12 cellular contexts compared by ENCODE assay signal in the genomic region with DNA sequence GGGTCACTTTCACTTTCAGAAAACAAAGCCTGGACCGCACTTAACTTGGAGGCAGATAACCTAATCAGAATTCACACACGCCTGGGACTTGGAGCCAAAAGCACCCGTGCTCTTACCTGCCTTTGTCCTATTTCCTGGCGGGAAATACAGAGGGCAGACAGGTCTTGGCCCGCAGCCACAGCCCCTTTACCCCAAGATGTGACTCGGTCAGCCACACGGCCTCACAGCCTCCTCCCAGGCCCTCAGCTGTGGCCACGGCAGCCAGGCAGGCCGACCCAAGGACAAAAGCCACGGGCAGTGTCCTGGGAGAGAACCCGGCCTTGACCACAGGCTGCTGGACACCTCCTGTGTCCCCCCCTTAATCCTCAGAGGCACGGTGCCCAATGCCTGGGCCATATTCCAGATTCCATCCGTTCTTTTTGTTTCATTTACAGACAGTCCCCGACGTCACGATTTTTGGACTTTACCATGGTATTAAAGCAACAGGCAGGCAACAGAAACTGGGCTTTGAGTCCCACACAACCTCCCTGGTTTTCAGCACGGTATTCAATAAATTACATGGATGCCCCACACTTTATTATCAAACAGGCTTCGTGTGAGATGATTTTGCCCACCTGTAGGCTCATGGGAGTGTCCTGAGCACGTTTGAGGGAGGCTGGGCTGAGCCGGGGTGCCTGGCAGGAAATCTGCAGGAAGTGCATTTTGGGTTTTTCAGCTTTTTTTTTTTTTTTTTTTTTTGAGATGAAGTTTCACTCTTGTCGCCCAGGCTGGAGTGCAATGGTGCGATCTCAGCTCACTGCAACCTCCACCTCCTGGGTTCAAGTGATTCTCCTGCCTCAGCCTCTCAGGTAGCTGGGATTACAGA. TPM values are rescaled to one million over a fixed set of nuclear protein-coding genes. Genes with fewer than 3 reads are reported as not detected.
DNase-seq lines count a peak whose midpoint lies in the region; ATAC-seq and TF ChIP-seq lines count a peak whose summit lies in the region.
"Had no signal": no experiment of that assay in that cellular context is flagged by ENCODE, and none has a peak within 500 bp of the region (broad histone marks: within the 10 kb centered on the region; RNA-seq: fewer than 3 reads in every experiment).

No MANE protein-coding gene starts in this region.

- peak overlapping the region; percentile 70 for H3K4me3 Mint-ChIP-seq in HFFc6
- H3K4me3 Mint-ChIP-seq: activated B cell treated with CpG ODN at 0.5 μM for 24 hours had no signal

- H3K4me1 ChIP-seq in left lung (peaks cover 5 to 27% of the 10 kb centered on the region in 2 donors), stomach smooth muscle (ENCODE audit: control insufficient read depth, insufficient read depth, low read length) (peaks cover 32% of the 10 kb centered on the region)

- H3K27ac ChIP-seq in left lung (peak overlapping the region; percentile 73 to 86), stomach smooth muscle (ENCODE audit: low read length) (peak overlapping the region; percentile 88)
- H3K27ac ChIP-seq: KMS-11 had no signal

- TF ChIP-seq POLR2A in erythroblast (IDR thresholded peaks at IDR 0.05; ENCODE audit: low read length), result no peak

- H3K36me3 Mint-ChIP-seq in HFFc6 (ENCODE audit: low read depth), result no peaks in the 10 kb centered on the region

- peak overlapping the region; percentile 78 to 96 for H3K9ac ChIP-seq in stomach smooth muscle (ENCODE audit: low read length in 2 of 2)
- H3K9ac ChIP-seq: KMS-11 had no signal

- H3K9me3 ChIP-seq in left lung (no peaks in the 10 kb centered on the region), stomach smooth muscle (ENCODE audit: control insufficient read depth in 2 of 2, low read length in 2 of 2) (no peaks in the 10 kb centered on the region)
- H3K9me3 ChIP-seq: HAP-1 had no signal

- peak; percentile 48 for ATAC-seq in left lung

- peak overlapping the region; percentile 6 to 11 for H3K4me3 ChIP-seq in left lung
- peak overlapping the region; percentile 75 to 80 for H3K4me3 ChIP-seq in stomach smooth muscle (ENCODE audit: low read length in 2 of 2)
- H3K4me3 ChIP-seq: HAP-1 had no signal

- intact Hi-C loops in left lung (cut with DNase I), result no loop called here

- H3K4me1 Mint-ChIP-seq in HFFc6 (ENCODE audit: low read depth), result peaks cover 23% of the 10 kb centered on the region

- TF ChIP-seq CTCF in HFFc6 (IDR thresholded peaks at IDR 0.05) (no peak), left lung (IDR thresholded peaks at IDR 0.05) (no peak)

- H3K27ac Mint-ChIP-seq in HFFc6, result peak overlapping the region; percentile 34; the same call in 1 of the 2 replicates
- H3K27ac Mint-ChIP-seq: activated B cell treated with CpG ODN at 0.5 μM for 24 hours had no signal

- H3K27me3 Mint-ChIP-seq in HFFc6 (ENCODE audit: insufficient read depth), result peaks cover 4% of the 10 kb centered on the region

- H3K36me3 ChIP-seq in left lung (no peaks in the 10 kb centered on the region), stomach smooth muscle (ENCODE audit: control insufficient read depth in 2 of 2, insufficient read depth in 2 of 2, low read length in 2 of 2) (no peaks in the 10 kb centered on the region)
- H3K36me3 ChIP-seq: HAP-1 had no signal

- DNase-seq in HFFc6 (no peak), cerebellum (ENCODE audit: low spot score) (peak; percentile 58), left lung (peak in 1 of 2 donors; percentile 41), foreskin melanocyte (no peak), DMS53 (lab: John Stamatoyannopoulos, UW) (no peak), erythroblast (lab: John Stamatoyannopoulos, UW) (no peak), NAMALWA (ENCODE audit: low spot score) (no peak)
- DNase-seq: activated B cell treated with CpG ODN at 0.5 μM for 24 hours; effector CD4-positive, alpha-beta T cell had no signal

- H3K9me3 Mint-ChIP-seq in HFFc6, result no peaks in the 10 kb centered on the region
- H3K9me3 Mint-ChIP-seq: activated B cell treated with CpG ODN at 0.5 μM for 24 hours had no signal

- H3K27me3 ChIP-seq in left lung, result no peaks in the 10 kb centered on the region
- H3K27me3 ChIP-seq in stomach smooth muscle (ENCODE audit: control insufficient read depth in 1 of 2, insufficient read depth in 2 of 2, low read length in 2 of 2), result no peaks in the 10 kb centered on the region

RNA-seq across cellular contexts. Expression of a gene that starts 30.0 kb away (rescaled TPM):
- 10 to 100 TPM; 17.4 to 34.1 (median 18.6) TPM for total RNA-seq in HFFc6 (2021; fragmentation: NEBNext Ultra II Directional; extraction: Animal tissue kit (Norgen Biotek cat#: 25700))
- total RNA-seq in cerebellum (14.0 TPM), left lung (100 to 1,000 TPM in 1 of 2 donors, 10 to 100 TPM in 1; 85.7 to 105 TPM)

RNA-seq across cellular contexts. Expression of a gene that starts 34.9 kb away (rescaled TPM):
- 1 to 10 TPM; 1.7 to 3.2 (median 2.1) TPM for total RNA-seq in HFFc6 (2021; fragmentation: NEBNext Ultra II Directional; extraction: Animal tissue kit (Norgen Biotek cat#: 25700))
- total RNA-seq in cerebellum (12.2 TPM), left lung (1 to 10 TPM; 8.0 to 8.4 TPM)

RNA-seq across cellular contexts. Expression of a gene that starts 35.7 kb away (rescaled TPM):
- total RNA-seq in HFFc6 (2021; fragmentation: NEBNext Ultra II Directional; extraction: Animal tissue kit (Norgen Biotek cat#: 25700)), result 10 to 100 TPM; 15.1 to 25.5 (median 17.9) TPM
- total RNA-seq in cerebellum (49.1 TPM), left lung (10 to 100 TPM; 28.6 to 49.1 TPM)
